Comparison of ENCODE assay signal across 8 cellular contexts in the genomic region with DNA sequence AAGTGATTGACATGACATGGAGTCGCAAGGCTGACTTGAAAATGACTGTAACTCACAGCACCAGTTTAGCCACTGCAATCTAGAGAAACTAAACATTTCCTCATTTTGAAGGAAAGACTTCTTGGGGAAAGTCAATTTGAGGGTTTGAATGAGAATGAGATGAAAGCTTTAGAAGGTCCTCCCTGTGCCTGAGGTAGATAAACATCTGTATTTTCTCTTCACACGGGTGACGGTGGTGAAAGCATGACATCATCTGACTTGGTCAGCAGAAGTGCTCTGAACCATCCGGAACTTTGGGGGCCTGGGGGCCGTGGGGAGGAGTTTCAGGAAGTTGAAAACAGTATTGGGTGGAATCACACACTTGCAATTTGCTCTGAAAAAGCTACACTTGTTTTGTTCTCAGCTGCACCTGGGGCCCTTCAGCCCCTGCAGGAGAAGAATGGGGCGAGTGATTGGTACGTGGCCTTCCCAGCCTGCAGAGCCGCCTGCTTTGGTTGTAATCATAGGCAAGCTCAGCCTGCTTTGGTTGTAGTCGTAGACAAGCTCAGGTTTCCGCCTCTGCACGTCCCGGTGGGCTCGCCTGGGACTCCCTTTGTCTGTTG. TPM values are rescaled to one million over a fixed set of nuclear protein-coding genes. Genes with fewer than 3 reads are reported as not detected.
A peak's percentile ranks its signal among the peaks of the same experiment; 100 is the strongest.
DNase-seq lines count a peak whose midpoint lies in the region; ATAC-seq lines count a peak whose summit lies in the region.

No MANE protein-coding gene starts in this region.

- H3K27me3 Mint-ChIP-seq in activated naive CD8-positive, alpha-beta T cell = no peaks in the 10 kb centered on the region

- DNase-seq in SKM-1 treated with dmso at 0.1 percent for 144 hours (lab: John Stamatoyannopoulos, UW; ENCODE audit: unreplicated experiment) = peak; percentile 58
- peak; percentile 41 for DNase-seq in kidney glomerular epithelial cell (lab: John Stamatoyannopoulos, UW)
- peak; percentile 55 for DNase-seq in stimulated activated CD8-positive, alpha-beta memory T cell treated with anti-CD3 and anti-CD28 coated beads, Interleukin-12 subunit alpha, Interleukin-12 subunit beta, amount 100 ng/mL, for 4 hours (ENCODE audit: low read depth)
- no peak for DNase-seq in Ammon's horn (ENCODE audit: low spot score)
- DNase-seq in NCI-H146 treated with DMSO at 0.1 percent for 48 hours (lab: John Stamatoyannopoulos, UW; ENCODE audit: unreplicated experiment) = no peak
- DNase-seq in mesenteric fat pad (ENCODE audit: low spot score) = no peak

- H3K4me3 Mint-ChIP-seq in activated naive CD8-positive, alpha-beta T cell = peak overlapping the region; percentile 87

- H3K36me3 Mint-ChIP-seq in activated naive CD8-positive, alpha-beta T cell = peaks cover 11% of the 10 kb centered on the region

- peak overlapping the region; percentile 97 for H3K27ac Mint-ChIP-seq in activated naive CD8-positive, alpha-beta T cell

- peaks cover 77% of the 10 kb centered on the region for H3K4me1 Mint-ChIP-seq in activated naive CD8-positive, alpha-beta T cell (ENCODE audit: low read depth)

- no peaks in the 10 kb centered on the region for H3K9me3 Mint-ChIP-seq in activated naive CD8-positive, alpha-beta T cell (ENCODE audit: low read depth)

- peak; percentile 50 for ATAC-seq in GM21723 (IDR thresholded peaks at IDR 0.05; ENCODE audit: unreplicated experiment)

RNA-seq across cellular contexts. Expression of gene BANP, which starts 5.0 kb away (rescaled TPM):
- total RNA-seq in mesenteric fat pad = 28.8 TPM

RNA-seq across cellular contexts. Expression of gene CA5A, which starts 19.9 kb away (rescaled TPM):
- not detected for total RNA-seq in mesenteric fat pad

Comparison
In these comparisons a context has a peak if more than half of its experiments do, and no peak if none do; other contexts are left out.
1. DNase-seq: peak in SKM-1 treated with dmso at 0.1 percent for 144 hours (single experiment), kidney glomerular epithelial cell (single experiment) and stimulated activated CD8-positive, alpha-beta memory T cell treated with anti-CD3 and anti-CD28 coated beads, Interleukin-12 subunit alpha, Interleukin-12 subunit beta, amount 100 ng/mL, for 4 hours (single experiment); none in Ammon's horn (single experiment), NCI-H146 treated with DMSO at 0.1 percent for 48 hours (single experiment) and mesenteric fat pad (single experiment).